ENCODE assay signal across 8 cellular contexts in genomic region chr15:32936283-32936918, GRCh38.
DNase-seq lines count a peak whose midpoint lies in the region; ATAC-seq and TF ChIP-seq lines count a peak whose summit lies in the region.

No MANE protein-coding gene starts in this region.

- no peaks in the 10 kb centered on the region for H3K27me3 ChIP-seq in breast epithelium
- H3K27me3 ChIP-seq in MG63: no peaks in the 10 kb centered on the region

- ATAC-seq in GM19467 (IDR thresholded peaks at IDR 0.05; ENCODE audit: unreplicated experiment): no peak

- TF ChIP-seq CTCF in breast epithelium (IDR thresholded peaks at IDR 0.05): peak; percentile 13 to 43 (median 35)

- H3K4me3 ChIP-seq in breast epithelium (no peak overlapping the region), MG63 (no peak overlapping the region)

- TF ChIP-seq POLR2A in breast epithelium (IDR thresholded peaks at IDR 0.05): no peak

- DNase-seq in CD1c-positive myeloid dendritic cell (ENCODE audit: extremely low spot score) (peak; percentile 22), HuH-7 (ENCODE audit: low spot score) (peak; percentile 6), breast epithelium (ENCODE audit: low spot score in 2 of 2) (no peak), medulla oblongata (ENCODE audit: extremely low spot score) (peak; percentile 46), T-helper 1 cell (no peak), NCI-H524 treated with DMSO at 0.1 percent for 48 hours (lab: John Stamatoyannopoulos, UW) (no peak), MG63 (no peak)

- no peak overlapping the region for H3K27ac ChIP-seq in breast epithelium

- H3K4me1 ChIP-seq in breast epithelium: no peaks in the 10 kb centered on the region

- intact Hi-C loops in breast epithelium (cut with DNase I; ENCODE audit: low total_unique reads): no loop called here

- no peaks in the 10 kb centered on the region for H3K36me3 ChIP-seq in breast epithelium
- no peaks in the 10 kb centered on the region for H3K36me3 ChIP-seq in MG63

- no peaks in the 10 kb centered on the region for H3K9me3 ChIP-seq in breast epithelium
- peaks cover 6% of the 10 kb centered on the region for H3K9me3 ChIP-seq in MG63

Comparison
In these comparisons a context has a peak if more than half of its experiments do, and no peak if none do; other contexts are left out.
1. DNase-seq: peak in CD1c-positive myeloid dendritic cell (single experiment), HuH-7 (single experiment) and medulla oblongata (single experiment); none in breast epithelium (0 of 2), T-helper 1 cell (0 of 5), NCI-H524 treated with DMSO at 0.1 percent for 48 hours (single experiment) and MG63 (single experiment).